21 cellular contexts compared by ENCODE assay signal in genomic region chr14:65565948-65566347, GRCh38.
DNase-seq lines count a peak whose midpoint lies in the region; ATAC-seq, FAIRE-seq and TF ChIP-seq lines count a peak whose summit lies in the region.
"Had no signal": no experiment of that assay in that cellular context is flagged by ENCODE, and none has a peak within 500 bp of the region (broad histone marks: within the 10 kb centered on the region; RNA-seq: fewer than 3 reads in every experiment).

No MANE protein-coding gene starts in this region.

- DNase-seq in left ventricle myocardium superior (no peak), cardiac septum (ENCODE audit: low spot score) (no peak), RCC 7860 (ENCODE audit: low spot score) (peak; percentile 67), epithelial cell of proximal tubule (ENCODE audit: low read depth) (peak; percentile 61), RPMI8226 (no peak)
- DNase-seq: activated CD8-positive, alpha-beta memory T cell treated with anti-CD3 and anti-CD28 coated beads, Interleukin-2, amount 10 ng/mL, durations not matched to agents 7 days and 5 days; CD8-positive, alpha-beta memory T cell; DND-41; H9; NCI-H2081; NCI-H69; stimulated activated naive CD4-positive, alpha-beta T cell; T1000; upper lobe of left lung had no signal

- TF ChIP-seq CTCF in epithelial cell of proximal tubule (conservative IDR thresholded peaks at IDR 0.05; ENCODE audit: low read depth, low read length): peak; percentile 11

- intact Hi-C loops in left ventricle myocardium superior (cut with micrococcal nuclease): no loop called here
- intact Hi-C loops in cardiac septum (cut with DNase I): no loop called here

- H3K4me3 ChIP-seq in epithelial cell of proximal tubule (ENCODE audit: low read depth, low read length): no peak overlapping the region
- H3K4me3 ChIP-seq: ascending aorta, coronary artery, K562, SJSA1, upper lobe of left lung had no signal

- FAIRE-seq in RCC 7860 (lab: Jason Lieb, UNC): peak; percentile 86
- FAIRE-seq: K562 had no signal

- peak; percentile 27 for ATAC-seq in left ventricle myocardium superior
- no peak for ATAC-seq in HG03442 (IDR thresholded peaks at IDR 0.05; ENCODE audit: unreplicated experiment)
- ATAC-seq in HG02571 (IDR thresholded peaks at IDR 0.05; ENCODE audit: unreplicated experiment): no peak
- no peak for ATAC-seq in GM18870 (IDR thresholded peaks at IDR 0.05; ENCODE audit: unreplicated experiment)
- ATAC-seq: activated CD8-positive, alpha-beta memory T cell treated with anti-CD3 and anti-CD28 coated beads, Interleukin-2, amount 10 ng/mL, durations not matched to agents 7 days and 5 days; K562 had no signal

Comparison
In these comparisons a context has a peak if more than half of its experiments do, and no peak if none do; other contexts are left out.
1. DNase-seq: peak in RCC 7860 (single experiment) and epithelial cell of proximal tubule (single experiment); none in left ventricle myocardium superior (single experiment), cardiac septum (single experiment) and RPMI8226 (single experiment).